ENCODE assay signal across 8 cellular contexts in the genomic region with DNA sequence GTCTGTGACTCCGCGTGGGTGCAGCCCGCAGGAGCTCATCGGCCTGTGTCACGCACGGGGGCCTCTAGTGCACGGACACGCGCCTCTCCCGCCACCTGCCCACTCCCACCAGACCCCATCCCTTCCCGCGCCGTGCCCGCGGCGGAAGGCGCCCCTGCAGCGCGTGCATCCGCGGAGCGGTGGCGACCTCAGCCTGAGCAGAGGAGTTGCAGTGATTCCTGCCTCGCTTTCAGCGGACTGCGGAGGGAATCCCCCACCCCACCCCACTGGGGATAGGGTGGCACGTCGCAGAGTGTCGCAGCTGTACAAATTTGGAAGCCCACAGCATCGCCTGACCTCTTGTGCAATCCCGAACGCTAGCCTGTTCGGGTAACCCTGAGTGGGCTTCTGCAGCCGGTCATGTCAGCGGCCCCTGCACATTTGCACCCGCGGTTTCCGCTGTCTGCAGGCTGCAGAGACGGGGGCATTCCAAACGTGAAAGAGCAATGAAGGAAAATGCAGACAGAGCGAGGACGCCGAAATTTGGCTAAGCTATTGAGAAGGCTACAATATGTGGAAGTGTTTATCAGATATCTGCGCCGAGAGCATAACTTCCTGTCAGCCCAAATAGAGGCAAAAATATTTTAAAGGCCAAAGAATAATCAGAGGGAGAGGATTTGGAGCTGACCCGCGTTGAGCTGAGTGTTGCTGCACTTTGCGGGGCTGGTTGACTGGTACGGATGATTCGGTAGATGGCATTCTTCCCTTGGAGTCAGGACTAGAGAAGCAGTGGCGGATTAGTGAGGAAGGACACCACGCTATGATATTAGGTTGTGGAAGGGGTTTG. TPM values are rescaled to one million over a fixed set of nuclear protein-coding genes. Genes with fewer than 3 reads are reported as not detected.
DNase-seq lines count a peak whose midpoint lies in the region; ATAC-seq, FAIRE-seq and TF ChIP-seq lines count a peak whose summit lies in the region.

No MANE protein-coding gene starts in this region.

- DNase-seq in DMS53 (lab: John Stamatoyannopoulos, UW), result peak; percentile 45
- no peak for DNase-seq in DMS53 treated with DMSO at 0.1 percent for 48 hours (lab: John Stamatoyannopoulos, UW; ENCODE audit: unreplicated experiment)
- peak; percentile 26 for DNase-seq in NCI-H524 treated with DMSO at 0.1 percent for 48 hours (lab: John Stamatoyannopoulos, UW)
- peak; percentile 15 for DNase-seq in bronchial epithelial cell (ENCODE audit: low read depth)
- no peak for DNase-seq in keratinocyte (ENCODE audit: low read depth, low spot score)
- no peak for DNase-seq in RWPE1 (ENCODE audit: low spot score)

- H3K27me3 ChIP-seq in bronchial epithelial cell (ENCODE audit: control insufficient read depth, insufficient read depth, low read length) (peaks cover 15% of the 10 kb centered on the region), keratinocyte (ENCODE audit: control insufficient read depth, extremely low read depth, insufficient read depth, low read length) (peaks cover 34% of the 10 kb centered on the region), skeletal muscle satellite cell (ENCODE audit: control insufficient read depth, insufficient read depth, low read length) (peaks cover 4% of the 10 kb centered on the region)

- no peaks in the 10 kb centered on the region for H4K20me1 ChIP-seq in keratinocyte (ENCODE audit: control insufficient read depth, extremely low read depth, insufficient read depth, low read length)

- H3K9me3 ChIP-seq in keratinocyte (ENCODE audit: control insufficient read depth, low read depth, low read length) (no peaks in the 10 kb centered on the region), skeletal muscle satellite cell (replicated peaks; ENCODE audit: low read length) (no peaks in the 10 kb centered on the region)

- H3K9ac ChIP-seq in keratinocyte (ENCODE audit: control insufficient read depth, extremely low read depth, insufficient read depth, low read length), result no peak overlapping the region
- no peak overlapping the region for H3K9ac ChIP-seq in skeletal muscle satellite cell (ENCODE audit: low read depth, low read length)

- H3K4me2 ChIP-seq in keratinocyte (ENCODE audit: control insufficient read depth, extremely low read depth, insufficient read depth, low read depth, low read length), result peak overlapping the region; percentile 52
- H3K4me2 ChIP-seq in skeletal muscle satellite cell (ENCODE audit: low read length), result peak overlapping the region; percentile 85

- CTCF ChIA-PET in RWPE1 (lab: Yijun Ruan, JAX), result interaction anchor here (0.6 kb wide), 1 partner anchor 462 kb away, joined by 3 read pairs; no protein-coding TSS in a partner anchor

- H3K27ac ChIP-seq in keratinocyte (ENCODE audit: control insufficient read depth, insufficient read depth, low read length) (no peak overlapping the region), RWPE1 (no peak overlapping the region)

- H3K9me1 ChIP-seq in keratinocyte (ENCODE audit: control insufficient read depth, extremely low read depth, insufficient read depth, low read length), result no peaks in the 10 kb centered on the region

- H3K36me3 ChIP-seq in bronchial epithelial cell (ENCODE audit: control insufficient read depth, insufficient read depth, low read length) (no peaks in the 10 kb centered on the region), keratinocyte (ENCODE audit: control insufficient read depth in 2 of 2, extremely low read depth in 1 of 2, insufficient read depth in 2 of 2, low read length in 2 of 2) (no peaks in the 10 kb centered on the region), skeletal muscle satellite cell (ENCODE audit: insufficient read depth, low read length) (no peaks in the 10 kb centered on the region)

- dilution Hi-C loops in keratinocyte (cut with MboI; ENCODE audit: extremely low pct_ligation_motif_present, low sequenced_read_pairs), result no loop called here

- peaks cover 4% of the 10 kb centered on the region for H3K4me1 ChIP-seq in keratinocyte (ENCODE audit: control insufficient read depth, extremely low read depth, insufficient read depth, low read length)
- peaks cover 34% of the 10 kb centered on the region for H3K4me1 ChIP-seq in skeletal muscle satellite cell (ENCODE audit: control insufficient read depth, insufficient read depth, low read length)

- peak; percentile 20 for ATAC-seq in HG02571 (IDR thresholded peaks at IDR 0.05; ENCODE audit: unreplicated experiment)

- peak overlapping the region; percentile 16 for H3K4me3 ChIP-seq in bronchial epithelial cell (ENCODE audit: low read depth, low read length)
- peak overlapping the region in 2 of 3 experiments; percentile 8 to 31 for H3K4me3 ChIP-seq in keratinocyte (ENCODE audit: control insufficient read depth in 2 of 3, extremely low read depth in 1 of 3, insufficient read depth in 2 of 3, low read depth in 1 of 3, low read length in 3 of 3)
- H3K4me3 ChIP-seq in skeletal muscle satellite cell (ENCODE audit: low read length), result peak overlapping the region; percentile 77

- FAIRE-seq in bronchial epithelial cell (lab: Jason Lieb, UNC) (no peak), keratinocyte (lab: Jason Lieb, UNC) (no peak)

- no peak overlapping the region for H2AFZ ChIP-seq in keratinocyte (ENCODE audit: control insufficient read depth, low read length)

- POLR2A ChIA-PET in RWPE1 (lab: Yijun Ruan, JAX; ENCODE audit: low non-redundant PET), result no interaction called here

- peak; percentile 2 for TF ChIP-seq CTCF in bronchial epithelial cell (IDR thresholded peaks at IDR 0.05; ENCODE audit: insufficient read depth, low read length, severe bottlenecking)
- peak in 1 of 3 experiments; percentile 63 for TF ChIP-seq CTCF in keratinocyte (optimal IDR thresholded peaks at IDR 0.05 in 1 of 3, IDR thresholded peaks at IDR 0.05 in 1 of 3, conservative IDR thresholded peaks at IDR 0.05 in 1 of 3; ENCODE audit: extremely low read depth in 1 of 3, insufficient read depth in 2 of 3, low read length in 3 of 3)
- no peak for TF ChIP-seq CTCF in RWPE1 (conservative IDR thresholded peaks at IDR 0.05; ENCODE audit: low read depth)

- H3K79me2 ChIP-seq in keratinocyte (ENCODE audit: control insufficient read depth, insufficient read depth, low read length), result no peaks in the 10 kb centered on the region

RNA-seq across cellular contexts. Expression of a gene that starts 0.6 kb away (rescaled TPM):
- total RNA-seq in bronchial epithelial cell, result under 0.01 TPM in 2 replicates
- not detected in 3 replicates for polyA plus RNA-seq in keratinocyte
- not detected for polyA plus RNA-seq in keratinocyte (2011; ENCODE audit: low read depth)
- polyA plus RNA-seq in keratinocyte (2011; cell fraction: cytosol; rRNA removed), result 0.01 TPM in 1 of 2 replicates, not detected in the other
- polyA plus RNA-seq in keratinocyte (2011; cell fraction: nucleus; rRNA removed), result not detected in 2 replicates
- polyA plus RNA-seq in keratinocyte (2012; ENCODE audit: low replicate concordance), result 0.04 TPM in 1 of 2 replicates, not detected in the other
- polyA minus RNA-seq in keratinocyte, result 0.06 to 0.23 TPM in 2 of 3 replicates, not detected in the other
- polyA minus RNA-seq in keratinocyte (2011; cell fraction: cytosol; rRNA and poly(A)+ RNA removed), result not detected
- polyA minus RNA-seq in keratinocyte (2011; cell fraction: nucleus; rRNA and poly(A)+ RNA removed), result 0.11 and 0.16 TPM in 2 replicates
- 2.0 and 2.5 TPM in 2 replicates for total RNA-seq in skeletal muscle satellite cell (2012; rRNA removed)

Comparison
In these comparisons a context has a peak if more than half of its experiments do, and no peak if none do; other contexts are left out.
1. DNase-seq: peak in DMS53 (single experiment), NCI-H524 treated with DMSO at 0.1 percent for 48 hours (single experiment) and bronchial epithelial cell (single experiment); none in DMS53 treated with DMSO at 0.1 percent for 48 hours (single experiment), keratinocyte (single experiment) and RWPE1 (single experiment).
2. H3K4me3 ChIP-seq: peak in every context shown above with its lines; median percentile 77 in skeletal muscle satellite cell; 20 in keratinocyte; 16 in bronchial epithelial cell.